Comparison of ENCODE assay signal across 1 cellular context in the genomic region with DNA sequence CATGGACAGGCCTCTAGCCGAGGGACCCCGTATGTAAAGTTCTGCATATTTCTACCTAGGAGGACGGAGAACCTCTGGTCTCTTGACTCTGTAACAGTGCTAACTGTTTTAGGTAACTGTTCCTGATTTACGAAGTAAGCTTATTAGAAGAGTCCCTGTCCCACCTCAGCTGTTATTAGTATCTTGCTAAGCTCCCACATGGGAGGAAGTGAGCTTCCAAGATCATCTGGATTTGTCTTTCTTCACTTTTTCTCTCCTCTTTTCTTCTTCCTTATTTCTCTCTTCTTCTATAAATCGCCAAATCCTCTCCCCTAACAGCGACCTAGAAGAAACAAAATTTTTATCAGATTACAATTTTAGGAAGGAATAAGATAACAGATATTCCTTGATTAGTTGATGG.
TF ChIP-seq lines count a peak whose summit lies in the region.

No MANE protein-coding gene starts in this region.

TF ChIP-seq in K562, 482 proteins besides CTCF, POLR2A, EP300 and RAD21 (continued from another document):
- TF ChIP-seq, protein P1, sequence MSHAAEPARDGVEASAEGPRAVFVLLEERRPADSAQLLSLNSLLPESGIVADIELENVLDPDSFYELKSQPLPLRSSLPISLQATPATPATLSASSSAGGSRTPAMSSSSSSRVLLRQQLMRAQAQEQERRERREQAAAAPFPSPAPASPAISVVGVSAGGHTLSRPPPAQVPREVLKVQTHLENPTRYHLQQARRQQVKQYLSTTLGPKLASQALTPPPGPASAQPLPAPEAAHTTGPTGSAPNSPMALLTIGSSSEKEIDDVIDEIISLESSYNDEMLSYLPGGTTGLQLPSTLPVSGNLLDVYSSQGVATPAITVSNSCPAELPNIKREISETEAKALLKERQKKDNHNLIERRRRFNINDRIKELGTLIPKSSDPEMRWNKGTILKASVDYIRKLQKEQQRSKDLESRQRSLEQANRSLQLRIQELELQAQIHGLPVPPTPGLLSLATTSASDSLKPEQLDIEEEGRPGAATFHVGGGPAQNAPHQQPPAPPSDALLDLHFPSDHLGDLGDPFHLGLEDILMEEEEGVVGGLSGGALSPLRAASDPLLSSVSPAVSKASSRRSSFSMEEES (CRISPR knock-in tag; IDR thresholded peaks at IDR 0.05), result no peak
- TF ChIP-seq NUFIP1 (IDR thresholded peaks at IDR 0.05; ENCODE audit: partially characterized antibody), result no peak
- no peak for TF ChIP-seq RHOXF2B (CRISPR knock-in tag; conservative IDR thresholded peaks at IDR 0.05)
- no peak for TF ChIP-seq RBM22 (IDR thresholded peaks at IDR 0.05; ENCODE audit: low read depth, low read length, poor library complexity, severe bottlenecking)
- TF ChIP-seq SMARCE1 (IDR thresholded peaks at IDR 0.05), result no peak
- no peak for TF ChIP-seq DMBX1 (CRISPR knock-in tag; IDR thresholded peaks at IDR 0.05; ENCODE audit: borderline replicate concordance)
- TF ChIP-seq, protein P2, sequence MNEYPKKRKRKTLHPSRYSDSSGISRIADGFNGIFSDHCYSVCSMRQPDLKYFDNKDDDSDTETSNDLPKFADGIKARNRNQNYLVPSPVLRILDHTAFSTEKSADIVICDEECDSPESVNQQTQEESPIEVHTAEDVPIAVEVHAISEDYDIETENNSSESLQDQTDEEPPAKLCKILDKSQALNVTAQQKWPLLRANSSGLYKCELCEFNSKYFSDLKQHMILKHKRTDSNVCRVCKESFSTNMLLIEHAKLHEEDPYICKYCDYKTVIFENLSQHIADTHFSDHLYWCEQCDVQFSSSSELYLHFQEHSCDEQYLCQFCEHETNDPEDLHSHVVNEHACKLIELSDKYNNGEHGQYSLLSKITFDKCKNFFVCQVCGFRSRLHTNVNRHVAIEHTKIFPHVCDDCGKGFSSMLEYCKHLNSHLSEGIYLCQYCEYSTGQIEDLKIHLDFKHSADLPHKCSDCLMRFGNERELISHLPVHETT (CRISPR knock-in tag; conservative IDR thresholded peaks at IDR 0.05 in 1 of 2, IDR thresholded peaks at IDR 0.05 in 1 of 2), result no peak
- TF ChIP-seq KHSRP (IDR thresholded peaks at IDR 0.05), result no peak
- TF ChIP-seq, protein P3, sequence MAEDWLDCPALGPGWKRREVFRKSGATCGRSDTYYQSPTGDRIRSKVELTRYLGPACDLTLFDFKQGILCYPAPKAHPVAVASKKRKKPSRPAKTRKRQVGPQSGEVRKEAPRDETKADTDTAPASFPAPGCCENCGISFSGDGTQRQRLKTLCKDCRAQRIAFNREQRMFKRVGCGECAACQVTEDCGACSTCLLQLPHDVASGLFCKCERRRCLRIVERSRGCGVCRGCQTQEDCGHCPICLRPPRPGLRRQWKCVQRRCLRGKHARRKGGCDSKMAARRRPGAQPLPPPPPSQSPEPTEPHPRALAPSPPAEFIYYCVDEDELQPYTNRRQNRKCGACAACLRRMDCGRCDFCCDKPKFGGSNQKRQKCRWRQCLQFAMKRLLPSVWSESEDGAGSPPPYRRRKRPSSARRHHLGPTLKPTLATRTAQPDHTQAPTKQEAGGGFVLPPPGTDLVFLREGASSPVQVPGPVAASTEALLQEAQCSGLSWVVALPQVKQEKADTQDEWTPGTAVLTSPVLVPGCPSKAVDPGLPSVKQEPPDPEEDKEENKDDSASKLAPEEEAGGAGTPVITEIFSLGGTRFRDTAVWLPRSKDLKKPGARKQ (CRISPR knock-in tag; IDR thresholded peaks at IDR 0.05), result no peak
